ENCODE assay signal across 22 cellular contexts in the genomic region with DNA sequence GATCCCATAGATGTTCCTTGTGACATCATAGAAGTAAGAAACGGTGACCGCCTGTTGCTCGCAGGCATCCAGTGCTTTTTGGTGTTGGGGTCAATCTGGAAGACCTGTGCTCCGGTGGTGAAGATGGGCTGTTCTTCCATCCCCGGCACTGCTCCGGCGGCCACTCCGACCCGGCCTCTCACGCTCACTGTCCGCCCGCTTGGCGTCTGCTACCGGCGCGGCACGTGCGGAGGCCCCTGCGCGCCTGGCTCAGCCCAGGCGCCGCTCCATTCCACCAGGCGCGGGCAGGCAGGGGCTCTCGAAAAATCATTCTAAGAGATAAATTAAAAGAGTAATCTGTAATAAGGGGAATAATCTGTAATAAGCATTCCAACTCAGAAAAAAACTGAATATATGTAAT.
"Had no signal": no experiment of that assay in that cellular context is flagged by ENCODE, and none has a peak within 500 bp of the region (broad histone marks: within the 10 kb centered on the region; RNA-seq: fewer than 3 reads in every experiment).

No MANE protein-coding gene starts in this region.

- ATAC-seq: foreskin keratinocyte; gastroesophageal sphincter; heart left ventricle; left cardiac atrium; left lung; left ventricle myocardium superior; mucosa of descending colon; naive thymus-derived CD8-positive, alpha-beta T cell had no signal

- H3K9me3 ChIP-seq: esophagus muscularis mucosa, gastroesophageal sphincter, heart left ventricle, left lung, lower lobe of right lung, mucosa of descending colon had no signal

- H3K36me3 ChIP-seq: esophagus muscularis mucosa, gastroesophageal sphincter, heart left ventricle, left lung, lower lobe of right lung had no signal

- H3K4me3 ChIP-seq: coronary artery, dorsolateral prefrontal cortex, esophagus muscularis mucosa, gastroesophageal sphincter, heart left ventricle, hepatocyte, left lung, lower lobe of right lung, mucosa of descending colon had no signal

- H3K27ac Mint-ChIP-seq: mesothelial cell of epicardium; naive thymus-derived CD8-positive, alpha-beta T cell had no signal

- H3K9me3 Mint-ChIP-seq: naive thymus-derived CD8-positive, alpha-beta T cell had no signal

- DNase-seq: dermis blood vessel endothelial cell; dorsolateral prefrontal cortex; effector CD4-positive, alpha-beta T cell; effector memory CD4-positive, alpha-beta T cell; erythroblast; foreskin keratinocyte; heart left ventricle; hypothalamus; left cardiac atrium; left ventricle myocardium superior; lower lobe of right lung; mesenchymal stem cell; mucosa of descending colon; naive B cell; naive thymus-derived CD8-positive, alpha-beta T cell had no signal

- H3K27me3 ChIP-seq: esophagus muscularis mucosa, foreskin keratinocyte, hepatocyte had no signal

- H3K4me1 Mint-ChIP-seq: mesothelial cell of epicardium had no signal

- H3K4me3 Mint-ChIP-seq: mesothelial cell of epicardium; naive B cell; naive thymus-derived CD8-positive, alpha-beta T cell had no signal

- H3K27ac ChIP-seq: coronary artery, dorsolateral prefrontal cortex, epithelial cell of prostate, esophagus muscularis mucosa, foreskin keratinocyte, gastroesophageal sphincter, heart left ventricle, hepatocyte, left lung, lower lobe of right lung had no signal

- H3K36me3 Mint-ChIP-seq: naive B cell; naive thymus-derived CD8-positive, alpha-beta T cell had no signal

- H3K4me1 ChIP-seq: esophagus muscularis mucosa, foreskin keratinocyte, gastroesophageal sphincter, heart left ventricle, left lung, lower lobe of right lung had no signal
